ENCODE assay signal across 23 cellular contexts in the genomic region with DNA sequence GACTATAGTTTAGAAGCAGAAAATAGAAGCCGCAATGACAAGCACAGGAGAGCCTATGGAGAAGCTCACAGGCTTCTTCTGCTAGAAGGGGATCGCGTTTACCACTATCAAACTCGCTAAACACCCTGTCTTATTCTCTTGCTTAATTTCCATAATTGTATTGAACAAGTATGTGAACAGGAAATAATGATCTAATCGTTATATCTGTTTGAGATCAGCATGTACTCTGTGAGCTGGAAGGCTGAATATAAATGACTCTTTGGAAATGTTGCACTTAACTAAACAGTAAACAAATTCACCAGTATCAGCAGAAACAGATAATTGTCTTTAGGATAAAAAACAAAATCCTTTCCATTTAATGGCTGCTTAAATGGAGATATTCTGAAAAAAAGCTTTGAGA. TPM values are rescaled to one million over a fixed set of nuclear protein-coding genes. Genes with fewer than 3 reads are reported as not detected.
"Had no signal": no experiment of that assay in that cellular context is flagged by ENCODE, and none has a peak within 500 bp of the region (broad histone marks: within the 10 kb centered on the region; RNA-seq: fewer than 3 reads in every experiment).

No MANE protein-coding gene starts in this region.

- DNase-seq: activated B cell treated with CpG ODN at 0.5 μM for 24 hours; activated CD4-positive, alpha-beta T cell treated with anti-CD3 and anti-CD28 coated beads for 36 hours; activated CD4-positive, alpha-beta T cell treated with anti-CD3 and anti-CD28 coated beads, Interleukin-2, amount 50 U/mL, for 48 hours; activated CD8-positive, alpha-beta memory T cell treated with anti-CD3 and anti-CD28 coated beads, Interleukin-2, amount 50 U/mL, for 48 hours; activated naive CD4-positive, alpha-beta T cell treated with Interleukin-2 at 50 U/mL for 16 hours; activated naive CD8-positive, alpha-beta T cell treated with anti-CD3 and anti-CD28 coated beads for 36 hours; activated T-cell treated with anti-CD3 and anti-CD28 coated beads, Interleukin-2, amount 50 U/mL, for 4 hours; amygdala; cortex of kidney; heart right ventricle; kidney glomerular epithelial cell; left lung; natural killer cell; ovary; psoas muscle; right cardiac atrium; T1000 had no signal

- H3K9me3 ChIP-seq: heart right ventricle, left lung, neutrophil, ovary, psoas muscle, tibial nerve, vagina had no signal

- H3K27ac ChIP-seq: heart right ventricle, left lung, neutrophil, ovary, psoas muscle, tibial nerve, vagina had no signal

- H3K27me3 ChIP-seq: heart right ventricle, left lung, neutrophil, ovary, tibial nerve, vagina had no signal

- H3K27ac Mint-ChIP-seq: activated B cell treated with CpG ODN at 0.5 μM for 24 hours; activated CD4-positive, alpha-beta T cell treated with anti-CD3 and anti-CD28 coated beads for 36 hours; activated naive CD8-positive, alpha-beta T cell treated with anti-CD3 and anti-CD28 coated beads for 36 hours; natural killer cell; stimulated activated naive CD8-positive, alpha-beta T cell treated with anti-CD3 and anti-CD28 coated beads, Interleukin-15, Interleukin-2, amounts not matched to agents 100 ng/mL and 50 ng/mL, for 24 hours had no signal

- H3K36me3 ChIP-seq: heart right ventricle, left lung, neutrophil, ovary, tibial nerve, vagina had no signal

- ATAC-seq: activated CD4-positive, alpha-beta T cell treated with anti-CD3 and anti-CD28 coated beads for 36 hours; activated T-cell treated with anti-CD3 and anti-CD28 coated beads, Interleukin-2, amount 50 U/mL, for 4 hours; heart right ventricle; left lung; natural killer cell; psoas muscle; right cardiac atrium had no signal

- H3K4me3 ChIP-seq: heart right ventricle, left lung, lung, ovary, psoas muscle, tibial nerve, vagina had no signal

- H3K27me3 Mint-ChIP-seq: activated B cell treated with CpG ODN at 0.5 μM for 24 hours; activated CD4-positive, alpha-beta T cell treated with anti-CD3 and anti-CD28 coated beads for 36 hours; stimulated activated naive CD8-positive, alpha-beta T cell treated with anti-CD3 and anti-CD28 coated beads, Interleukin-15, Interleukin-2, amounts not matched to agents 100 ng/mL and 50 ng/mL, for 24 hours had no signal

- H3K36me3 Mint-ChIP-seq: activated naive CD8-positive, alpha-beta T cell treated with anti-CD3 and anti-CD28 coated beads for 36 hours; natural killer cell had no signal

- FAIRE-seq: bronchial epithelial cell had no signal

- H3K4me3 Mint-ChIP-seq: activated B cell treated with CpG ODN at 0.5 μM for 24 hours; activated CD4-positive, alpha-beta T cell treated with anti-CD3 and anti-CD28 coated beads for 36 hours; activated naive CD8-positive, alpha-beta T cell treated with anti-CD3 and anti-CD28 coated beads for 36 hours; activated T-cell treated with anti-CD3 and anti-CD28 coated beads, Interleukin-2, amount 50 U/mL, for 4 hours; natural killer cell; stimulated activated naive CD8-positive, alpha-beta T cell treated with anti-CD3 and anti-CD28 coated beads, Interleukin-15, Interleukin-2, amounts not matched to agents 100 ng/mL and 50 ng/mL, for 24 hours had no signal

- H3K9me3 Mint-ChIP-seq: activated B cell treated with CpG ODN at 0.5 μM for 24 hours; activated naive CD8-positive, alpha-beta T cell treated with anti-CD3 and anti-CD28 coated beads for 36 hours; activated T-cell treated with anti-CD3 and anti-CD28 coated beads, Interleukin-2, amount 50 U/mL, for 4 hours; natural killer cell; stimulated activated naive CD8-positive, alpha-beta T cell treated with anti-CD3 and anti-CD28 coated beads, Interleukin-15, Interleukin-2, amounts not matched to agents 100 ng/mL and 50 ng/mL, for 24 hours had no signal

- H3K4me1 ChIP-seq: psoas muscle, tibial nerve had no signal

RNA-seq across cellular contexts. Expression of a gene that starts 15.0 kb away (rescaled TPM):
- total RNA-seq: vagina had no signal
